13 cellular contexts compared by ENCODE assay signal in the genomic region with DNA sequence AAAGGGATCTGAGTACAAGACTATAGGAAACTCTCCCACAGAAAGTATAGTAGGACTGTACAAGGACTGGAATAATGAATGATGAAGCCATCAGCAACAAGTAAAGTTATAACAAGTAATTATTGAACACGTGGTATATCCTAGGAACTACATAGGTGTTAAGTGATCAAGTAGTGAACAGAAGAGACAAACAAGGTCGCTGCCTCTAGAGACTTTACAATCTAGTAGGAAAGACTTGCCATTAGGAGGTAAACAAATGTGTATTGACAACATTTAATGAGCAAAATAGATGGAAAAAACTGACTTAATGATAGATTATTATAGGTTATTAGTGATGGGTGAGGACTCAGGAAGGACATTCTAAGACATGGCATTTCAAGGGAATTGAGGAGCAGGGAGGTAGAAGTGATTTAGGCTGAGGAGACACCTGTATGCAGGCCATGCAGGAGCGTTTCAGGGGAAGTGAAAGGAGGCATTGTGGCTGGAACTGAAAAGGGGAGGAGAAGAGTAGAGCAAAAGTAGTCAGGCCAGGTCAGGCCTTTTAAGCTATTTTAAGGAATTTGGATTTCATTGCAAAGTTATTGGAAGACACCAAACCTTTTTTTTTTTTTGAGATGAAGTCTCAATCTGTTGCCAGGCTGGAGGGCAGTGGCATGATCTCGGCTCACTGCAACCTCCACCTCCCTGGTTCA. TPM values are rescaled to one million over a fixed set of nuclear protein-coding genes. Genes with fewer than 3 reads are reported as not detected.
DNase-seq lines count a peak whose midpoint lies in the region; ATAC-seq, FAIRE-seq and TF ChIP-seq lines count a peak whose summit lies in the region.
"Had no signal": no experiment of that assay in that cellular context is flagged by ENCODE, and none has a peak within 500 bp of the region (broad histone marks: within the 10 kb centered on the region; RNA-seq: fewer than 3 reads in every experiment).

No MANE protein-coding gene starts in this region.

- DNase-seq in GM12892 (ENCODE audit: insufficient read length) (peak; percentile 18), right lobe of liver (no peak), SW480 (ENCODE audit: low spot score) (no peak), NOMO-1 (lab: John Stamatoyannopoulos, UW; ENCODE audit: unreplicated experiment in 2 of 2) (no peak)
- no peak for DNase-seq in activated T-helper 1 cell treated with anti-CD3 and anti-CD28 coated beads, Interleukin-12 subunit alpha, Interleukin-12 subunit beta, Interleukin-2, Interleukin-4 antibody, amounts not matched to agents 30 ng/mL and 10 ng/mL and 1 ng/mL, durations not matched to agents 14 hours and 24 hours and 36 hours (ENCODE audit: low spot score)
- DNase-seq: HCEC 1CT; pancreas; stimulated activated CD4-positive, alpha-beta T cell treated with anti-CD3 and anti-CD28 coated beads, Interleukin-1b, Interleukin-23, amount 100 ng/mL, for 48 hours; stimulated activated naive CD8-positive, alpha-beta T cell treated with anti-CD3 and anti-CD28 coated beads, Interleukin-15, Interleukin-2, amounts not matched to agents 100 U/mL and 50 U/mL, for 24 hours had no signal

- intact Hi-C loops in activated T-helper 1 cell treated with anti-CD3 and anti-CD28 coated beads, Interleukin-12 subunit alpha, Interleukin-12 subunit beta, Interleukin-2, Interleukin-4 antibody, amounts not matched to agents 30 ng/mL and 10 ng/mL and 1 ng/mL, durations not matched to agents 14 hours and 24 hours and 36 hours (cut with micrococcal nuclease), result no loop called here
- intact Hi-C loops in right lobe of liver (cut with DNase I), result no loop called here

- WGBS in right lobe of liver (ENCODE audit: insufficient coverage, low coverage, low lambda C conversion rate, missing lambda C conversion rate), result 75% methylated on average over 3 of the region's 4 CpGs

- no peaks in the 10 kb centered on the region for H3K4me1 Mint-ChIP-seq in activated T-helper 1 cell treated with anti-CD3 and anti-CD28 coated beads, Interleukin-12 subunit alpha, Interleukin-12 subunit beta, Interleukin-2, Interleukin-4 antibody, amounts not matched to agents 30 ng/mL and 10 ng/mL and 1 ng/mL, durations not matched to agents 14 hours and 24 hours and 36 hours (ENCODE audit: low read depth)

- H3K27ac Mint-ChIP-seq in activated T-helper 1 cell treated with anti-CD3 and anti-CD28 coated beads, Interleukin-12 subunit alpha, Interleukin-12 subunit beta, Interleukin-2, Interleukin-4 antibody, amounts not matched to agents 30 ng/mL and 10 ng/mL and 1 ng/mL, durations not matched to agents 14 hours and 24 hours and 36 hours, result no peak overlapping the region

- H3K4me1 ChIP-seq in right lobe of liver, result peaks cover 0 to 4% (median 0%) of the 10 kb centered on the region in 4 donors

- H3K9me3 ChIP-seq in right lobe of liver, result no peaks in the 10 kb centered on the region
- H3K9me3 ChIP-seq: pancreas had no signal

- ATAC-seq in GM19372 (IDR thresholded peaks at IDR 0.05; ENCODE audit: low read depth, unreplicated experiment) (peak; percentile 80), HG02642 (IDR thresholded peaks at IDR 0.05; ENCODE audit: poor library complexity, unreplicated experiment) (peak; percentile 90), HG03354 (IDR thresholded peaks at IDR 0.05; ENCODE audit: poor library complexity, severe bottlenecking, unreplicated experiment) (peak; percentile 90), right lobe of liver (no peak)
- ATAC-seq: pancreas; stimulated activated naive CD8-positive, alpha-beta T cell treated with anti-CD3 and anti-CD28 coated beads, Interleukin-15, Interleukin-2, amounts not matched to agents 100 U/mL and 50 U/mL, for 24 hours had no signal

- H3K36me3 Mint-ChIP-seq in activated T-helper 1 cell treated with anti-CD3 and anti-CD28 coated beads, Interleukin-12 subunit alpha, Interleukin-12 subunit beta, Interleukin-2, Interleukin-4 antibody, amounts not matched to agents 30 ng/mL and 10 ng/mL and 1 ng/mL, durations not matched to agents 14 hours and 24 hours and 36 hours (ENCODE audit: low read depth), result no peaks in the 10 kb centered on the region

- H3K27me3 ChIP-seq in right lobe of liver, result no peaks in the 10 kb centered on the region
- H3K27me3 ChIP-seq: pancreas had no signal

- TF ChIP-seq CTCF in right lobe of liver (IDR thresholded peaks at IDR 0.05), result no peak

- no peaks in the 10 kb centered on the region for H3K27me3 Mint-ChIP-seq in activated T-helper 1 cell treated with anti-CD3 and anti-CD28 coated beads, Interleukin-12 subunit alpha, Interleukin-12 subunit beta, Interleukin-2, Interleukin-4 antibody, amounts not matched to agents 30 ng/mL and 10 ng/mL and 1 ng/mL, durations not matched to agents 14 hours and 24 hours and 36 hours (ENCODE audit: insufficient read depth)

- H3K4me3 Mint-ChIP-seq in activated T-helper 1 cell treated with anti-CD3 and anti-CD28 coated beads, Interleukin-12 subunit alpha, Interleukin-12 subunit beta, Interleukin-2, Interleukin-4 antibody, amounts not matched to agents 30 ng/mL and 10 ng/mL and 1 ng/mL, durations not matched to agents 14 hours and 24 hours and 36 hours, result no peak overlapping the region

- no peak overlapping the region for H3K27ac ChIP-seq in right lobe of liver
- H3K27ac ChIP-seq: pancreas, RWPE1 had no signal

- H3K4me3 ChIP-seq in right lobe of liver, result no peak overlapping the region
- H3K4me3 ChIP-seq: pancreas had no signal

- H3K9me3 Mint-ChIP-seq in activated T-helper 1 cell treated with anti-CD3 and anti-CD28 coated beads, Interleukin-12 subunit alpha, Interleukin-12 subunit beta, Interleukin-2, Interleukin-4 antibody, amounts not matched to agents 30 ng/mL and 10 ng/mL and 1 ng/mL, durations not matched to agents 14 hours and 24 hours and 36 hours, result no peaks in the 10 kb centered on the region

- TF ChIP-seq POLR2A in GM12892 (IDR thresholded peaks at IDR 0.05; ENCODE audit: low read depth, low read length) (no peak), right lobe of liver (IDR thresholded peaks at IDR 0.05) (no peak)

- peak; percentile 84 for FAIRE-seq in GM12892 (lab: Jason Lieb, UNC)
- FAIRE-seq: pancreas had no signal

- no peaks in the 10 kb centered on the region for H3K36me3 ChIP-seq in right lobe of liver
- H3K36me3 ChIP-seq: pancreas had no signal

RNA-seq across cellular contexts. Expression of a gene that starts 8.5 kb away (rescaled TPM):
- 49.8 TPM for polyA plus RNA-seq in GM12892 (2012; ENCODE audit: missing spikeins)
- total RNA-seq in activated T-helper 1 cell treated with anti-CD3 and anti-CD28 coated beads, Interleukin-12 subunit alpha, Interleukin-12 subunit beta, Interleukin-2, Interleukin-4 antibody, amounts not matched to agents 30 ng/mL and 10 ng/mL and 1 ng/mL, durations not matched to agents 14 hours and 24 hours and 36 hours, result 13.4 and 13.5 TPM in 2 replicates
- 10 to 100 TPM in 1 of 6 experiments, 1 to 10 TPM in 5; 2.4 to 11.1 (median 5.0) TPM for total RNA-seq in right lobe of liver

Comparison
In these comparisons a context has a peak if more than half of its experiments do, and no peak if none do; other contexts are left out.
1. ATAC-seq: peak in GM19372 (single experiment), HG02642 (single experiment) and HG03354 (single experiment); none in right lobe of liver (0 of 4).